ENCODE assay signal across 20 cellular contexts in genomic region chr11:129577986-129578385, GRCh38.
"Had no signal": no experiment of that assay in that cellular context is flagged by ENCODE, and none has a peak within 500 bp of the region (broad histone marks: within the 10 kb centered on the region; RNA-seq: fewer than 3 reads in every experiment).

No MANE protein-coding gene starts in this region.

- H3K27ac ChIP-seq: coronary artery, dorsolateral prefrontal cortex, esophagus squamous epithelium, gastrocnemius medialis, heart right ventricle, left lung, lower lobe of right lung had no signal

- ATAC-seq: gastrocnemius medialis, heart right ventricle, left cardiac atrium, left lung, left ventricle myocardium superior, lower lobe of right lung, mucosa of descending colon had no signal

- H3K36me3 ChIP-seq: esophagus squamous epithelium, gastrocnemius medialis, heart right ventricle, left lung, lower lobe of right lung had no signal

- DNase-seq: dermis blood vessel endothelial cell; effector CD4-positive, alpha-beta T cell; effector memory CD4-positive, alpha-beta T cell; esophagus squamous epithelium; foreskin fibroblast; foreskin melanocyte; gastrocnemius medialis; glutamatergic neuron; head of caudate nucleus; heart right ventricle; hippocampal formation; left cardiac atrium; left lung; left ventricle myocardium superior; lower lobe of right lung; mesenchymal stem cell; mucosa of descending colon had no signal

- H3K4me1 ChIP-seq: esophagus squamous epithelium, gastrocnemius medialis, heart right ventricle, left lung, lower lobe of right lung had no signal

- H3K36me3 Mint-ChIP-seq: mesothelial cell of epicardium had no signal

- H3K9me3 ChIP-seq: esophagus squamous epithelium, gastrocnemius medialis, lower lobe of right lung, mucosa of descending colon had no signal

- H3K27me3 ChIP-seq: esophagus squamous epithelium, gastrocnemius medialis, left lung had no signal

- H3K4me3 ChIP-seq: coronary artery, dorsolateral prefrontal cortex, esophagus squamous epithelium, gastrocnemius medialis, heart right ventricle, left lung, lower lobe of right lung, mucosa of descending colon had no signal

- H3K4me3 Mint-ChIP-seq: mesothelial cell of epicardium had no signal

- H3K27ac Mint-ChIP-seq: mesothelial cell of epicardium had no signal
